7 cellular contexts compared by ENCODE assay signal in genomic region chr10:72274213-72274729, GRCh38. TPM values are rescaled to one million over a fixed set of nuclear protein-coding genes. Genes with fewer than 3 reads are reported as not detected.
DNase-seq lines count a peak whose midpoint lies in the region; ATAC-seq, FAIRE-seq and TF ChIP-seq lines count a peak whose summit lies in the region.

No MANE protein-coding gene starts in this region.

- H3K27ac Mint-ChIP-seq in effector memory CD8-positive, alpha-beta T cell: peak overlapping the region; percentile 93 to 98
- peak overlapping the region; percentile 91 to 98 (median 96) for H3K27ac Mint-ChIP-seq in naive B cell

- TF ChIP-seq CTCF in NB4 (IDR thresholded peaks at IDR 0.05; ENCODE audit: low read depth, low read length): no peak

- peaks cover 40% of the 10 kb centered on the region for H3K36me3 Mint-ChIP-seq in effector memory CD8-positive, alpha-beta T cell (ENCODE audit: insufficient read depth)
- peaks cover 5 to 17% of the 10 kb centered on the region in 2 donors for H3K36me3 Mint-ChIP-seq in naive B cell

- no peaks in the 10 kb centered on the region for H3K27me3 Mint-ChIP-seq in effector memory CD8-positive, alpha-beta T cell
- H3K27me3 Mint-ChIP-seq in naive B cell: no peaks in the 10 kb centered on the region

- no peaks in the 10 kb centered on the region for H3K9me3 Mint-ChIP-seq in effector memory CD8-positive, alpha-beta T cell
- H3K9me3 Mint-ChIP-seq in naive B cell: no peaks in the 10 kb centered on the region

- no peak for TF ChIP-seq POLR2A in NB4 (IDR thresholded peaks at IDR 0.05; ENCODE audit: extremely low read depth, insufficient read length)
- TF ChIP-seq POLR2A in GM12892 (IDR thresholded peaks at IDR 0.05; ENCODE audit: low read depth, low read length): no peak

- H3K4me3 Mint-ChIP-seq in effector memory CD8-positive, alpha-beta T cell: peak overlapping the region; percentile 99 to 100
- peak overlapping the region; percentile 95 to 100 (median 98) for H3K4me3 Mint-ChIP-seq in naive B cell

- peaks cover 42 to 48% of the 10 kb centered on the region in 2 donors for H3K4me1 Mint-ChIP-seq in effector memory CD8-positive, alpha-beta T cell (ENCODE audit: low read depth in 2 of 2)
- H3K4me1 Mint-ChIP-seq in naive B cell: peaks cover 43 to 59% (median 51%) of the 10 kb centered on the region in 3 donors

- ATAC-seq in GM19324 (IDR thresholded peaks at IDR 0.05; ENCODE audit: low FRiP score, unreplicated experiment) (peak; percentile 2), naive B cell (ENCODE audit: low read depth in 2 of 2) (no peak)
- ATAC-seq in effector memory CD8-positive, alpha-beta T cell (replicated peaks): peak; percentile 3

- peak overlapping the region; percentile 88 for H3K4me3 ChIP-seq in NB4 (ENCODE audit: low read depth, low read length)

- FAIRE-seq in GM12892 (lab: Jason Lieb, UNC): no peak

- DNase-seq in NB4 (ENCODE audit: low read depth): no peak
- no peak for DNase-seq in effector memory CD8-positive, alpha-beta T cell
- no peak for DNase-seq in naive B cell
- DNase-seq in OCI-M2 (lab: John Stamatoyannopoulos, UW; ENCODE audit: unreplicated experiment): no peak
- DNase-seq in GM12892 (ENCODE audit: insufficient read length): no peak
- DNase-seq in NCI-H345 treated with DMSO at 0.1 percent for 48 hours (lab: John Stamatoyannopoulos, UW; ENCODE audit: unreplicated experiment): no peak

RNA-seq across cellular contexts. Expression of gene DDIT4, which starts 0.5 kb away (rescaled TPM):
- polyA plus RNA-seq in naive B cell (ENCODE audit: low read depth in 6 of 6): 100 to 1,000 TPM in 1 of 6 donors, 10 to 100 TPM in 5; 22.6 to 124 (median 78.2) TPM
- 158 TPM for polyA plus RNA-seq in GM12892 (2012; ENCODE audit: missing spikeins)

RNA-seq across cellular contexts. Expression of gene ASCC1, which starts 58.2 kb away (rescaled TPM):
- 10 to 100 TPM; 43.8 to 69.0 (median 48.4) TPM for polyA plus RNA-seq in naive B cell (ENCODE audit: low read depth in 6 of 6)
- polyA plus RNA-seq in GM12892 (2012; ENCODE audit: missing spikeins): 55.1 TPM

RNA-seq across cellular contexts. Expression of gene ANAPC16, which starts 58.5 kb away (rescaled TPM):
- polyA plus RNA-seq in naive B cell (ENCODE audit: low read depth in 6 of 6): 100 to 1,000 TPM; 485 to 708 (median 561) TPM
- 146 TPM for polyA plus RNA-seq in GM12892 (2012; ENCODE audit: missing spikeins)

Comparison
In these comparisons a context has a peak if more than half of its experiments do, and no peak if none do; other contexts are left out.
1. ATAC-seq: peak in GM19324 (single experiment) and effector memory CD8-positive, alpha-beta T cell (single experiment); none in naive B cell (0 of 2).